In the genomic region with DNA sequence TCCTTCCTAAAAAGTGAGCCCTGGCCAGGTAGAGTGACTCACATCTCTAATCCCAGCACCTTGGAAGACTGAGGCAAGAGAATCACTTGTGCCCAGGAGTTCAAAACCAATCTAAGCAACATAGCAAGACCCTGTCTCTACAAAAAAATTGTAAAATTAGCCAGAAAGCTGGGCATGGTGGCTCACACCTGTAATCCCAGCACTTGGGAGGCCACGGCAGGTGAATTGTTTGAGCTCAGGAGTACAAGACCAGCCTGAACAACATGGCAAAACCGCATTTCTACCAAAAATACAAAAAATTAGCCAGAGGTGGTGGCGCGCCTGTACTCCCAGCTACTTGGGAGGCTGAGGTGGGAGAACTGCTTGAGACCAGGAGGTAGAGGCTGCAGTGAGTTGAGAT, we compare ENCODE assay signal across 15 cellular contexts. TPM values are rescaled to one million over a fixed set of nuclear protein-coding genes. Genes with fewer than 3 reads are reported as not detected.
"Had no signal": no experiment of that assay in that cellular context is flagged by ENCODE, and none has a peak within 500 bp of the region (broad histone marks: within the 10 kb centered on the region; RNA-seq: fewer than 3 reads in every experiment).

No MANE protein-coding gene starts in this region.

RNA-seq across cellular contexts. Expression of gene GOLGA6L6, which starts 49.0 kb away (rescaled TPM):
- total RNA-seq: activated B cell treated with CpG ODN at 0.5 μM for 24 hours; activated CD4-positive, alpha-beta memory T cell treated with anti-CD3 and anti-CD28 coated beads for 36 hours; activated CD4-positive, alpha-beta memory T cell treated with anti-CD3 and anti-CD28 coated beads, Interleukin-2, amount 10 ng/mL, durations not matched to agents 7 days and 5 days; activated CD4-positive, alpha-beta T cell treated with anti-CD3 and anti-CD28 coated beads for 36 hours; activated CD4-positive, alpha-beta T cell treated with anti-CD3 and anti-CD28 coated beads, Interleukin-2, amount 10 ng/mL, durations not matched to agents 24 days and 14 days; activated CD4-positive, alpha-beta T cell treated with anti-CD3 and anti-CD28 coated beads, Interleukin-2, amount 10 ng/mL, durations not matched to agents 7 days and 5 days; activated CD8-positive, alpha-beta memory T cell treated with anti-CD3 and anti-CD28 coated beads for 36 hours; activated CD8-positive, alpha-beta memory T cell treated with anti-CD3 and anti-CD28 coated beads, Interleukin-2, amount 10 ng/mL, durations not matched to agents 7 days and 5 days; activated CD8-positive, alpha-beta T cell treated with anti-CD3 and anti-CD28 coated beads for 36 hours; activated CD8-positive, alpha-beta T cell treated with anti-CD3 and anti-CD28 coated beads, Interleukin-2, amount 10 ng/mL, durations not matched to agents 7 days and 5 days; T-cell; T-helper 1 cell treated with Interleukin-12 subunit alpha and Interleukin-12 subunit beta and Interleukin-4 antibody, amounts not matched to agents 30 ng/mL and 1 ng/mL, for 36 hours; T-helper 17 cell; T-helper 2 cell treated with Interferon-gamma antibody and Interleukin-4, amounts not matched to agents 100 ng/mL and 5 ng/mL, for 36 hours; WTC11 had no signal
